Comparison of ENCODE assay signal across 21 cellular contexts in genomic region chr14:100604126-100604501, GRCh38. TPM values are rescaled to one million over a fixed set of nuclear protein-coding genes. Genes with fewer than 3 reads are reported as not detected.
A peak's percentile ranks its signal among the peaks of the same experiment; 100 is the strongest.
DNase-seq lines count a peak whose midpoint lies in the region; ATAC-seq, FAIRE-seq and TF ChIP-seq lines count a peak whose summit lies in the region.
"Had no signal": no experiment of that assay in that cellular context is flagged by ENCODE, and none has a peak within 500 bp of the region (broad histone marks: within the 10 kb centered on the region; RNA-seq: fewer than 3 reads in every experiment).

No MANE protein-coding gene starts in this region.

- H3K27me3 ChIP-seq in H7 (ENCODE audit: control insufficient read depth, insufficient read depth, low read length) (no peaks in the 10 kb centered on the region), sigmoid colon (peaks cover 0 to 17% (median 0%) of the 10 kb centered on the region in 3 donors)
- H3K27me3 ChIP-seq: BLaER1 had no signal

- no peak for FAIRE-seq in kidney (lab: Jason Lieb, UNC)
- FAIRE-seq: A549, GM12892, H54 had no signal

- intact Hi-C loops in kidney (cut with DNase I), result no loop called here
- intact Hi-C loops in sigmoid colon (cut with DNase I), result no loop called here

- no peak overlapping the region for H3K27ac ChIP-seq in kidney (ENCODE audit: low read depth in 2 of 2, low read length in 2 of 2)
- no peak overlapping the region for H3K27ac ChIP-seq in sigmoid colon
- H3K27ac ChIP-seq: A549, BLaER1, KMS-11 had no signal

- TF ChIP-seq CTCF in kidney (IDR thresholded peaks at IDR 0.05; ENCODE audit: borderline replicate concordance, extremely low read depth, insufficient read depth) (no peak), sigmoid colon (IDR thresholded peaks at IDR 0.05) (no peak)

- no peak for ATAC-seq in GM19397 (IDR thresholded peaks at IDR 0.05; ENCODE audit: unreplicated experiment)
- ATAC-seq: A549 had no signal

- no peak for TF ChIP-seq POLR2A in sigmoid colon (IDR thresholded peaks at IDR 0.05)

- WGBS in sigmoid colon, 2 donors, result 83 to 92% methylated on average over 13 of the region's 13 CpGs

- H3K36me3 ChIP-seq in H7 (replicated peaks; ENCODE audit: control insufficient read depth, insufficient read depth, low read length) (no peaks in the 10 kb centered on the region), kidney (ENCODE audit: control insufficient read depth in 1 of 2, insufficient read depth in 2 of 2, low read length in 2 of 2) (no peaks in the 10 kb centered on the region), sigmoid colon (no peaks in the 10 kb centered on the region)
- H3K36me3 ChIP-seq: BLaER1 had no signal

- no peak overlapping the region for H3K9ac ChIP-seq in kidney (ENCODE audit: low read length in 2 of 2)
- H3K9ac ChIP-seq: BLaER1, KMS-11 had no signal

- H3K4me1 ChIP-seq in kidney (ENCODE audit: control insufficient read depth in 1 of 2, insufficient read depth in 1 of 2, low read depth in 1 of 2, low read length in 2 of 2) (no peaks in the 10 kb centered on the region), sigmoid colon (no peaks in the 10 kb centered on the region)
- H3K4me1 ChIP-seq: A549 had no signal

- H3K4me3 ChIP-seq in H7 (ENCODE audit: insufficient read depth, low read depth, low read length) (no peak overlapping the region), kidney (ENCODE audit: low read length in 2 of 2) (no peak overlapping the region), sigmoid colon (no peak overlapping the region)
- H3K4me3 ChIP-seq: A549, BLaER1 had no signal

- no peak for TF ChIP-seq EP300 in sigmoid colon (IDR thresholded peaks at IDR 0.05)

- H3K9me3 ChIP-seq in kidney (ENCODE audit: control insufficient read depth in 1 of 2, low read length in 2 of 2), result peaks cover 3 to 10% of the 10 kb centered on the region in 2 donors
- H3K9me3 ChIP-seq in sigmoid colon, result peaks cover 0 to 4% (median 0%) of the 10 kb centered on the region in 4 donors

- peak; percentile 50 for DNase-seq in activated effector memory CD4-positive, alpha-beta T cell treated with anti-CD3 and anti-CD28 coated beads, Interleukin-2, amount 50 U/mL, for 16 hours
- no peak for DNase-seq in activated effector memory CD4-positive, alpha-beta T cell treated with Interleukin-2 at 50 U/mL for 16 hours
- DNase-seq in H7 (peak; percentile 46), kidney (peak; percentile 36), sigmoid colon (peak; percentile 34), EL (no peak)
- DNase-seq: CD4-positive, alpha-beta memory T cell; DMS153; HFFc6; NCI-H1417; NCI-H187 treated with DMSO at 0.1 percent for 48 hours; NCI-H226; NCI-H82; OCI-M1 had no signal

RNA-seq across cellular contexts. Expression of gene BEGAIN, which starts 16.9 kb away (rescaled TPM):
- 1.3 and 3.3 TPM in 2 replicates for total RNA-seq in H7 (2014; rRNA removed; shearing (Covaris generic))
- total RNA-seq in kidney (1.4 TPM), sigmoid colon (1 to 10 TPM in 1 of 4 donors, under 1 TPM in 3; 0.36 to 1.4 (median 0.59) TPM)
- polyA plus RNA-seq in kidney (ENCODE audit: insufficient read depth, low read depth, low replicate concordance) (0.52 TPM), sigmoid colon (under 1 TPM; 0.46 to 0.90 (median 0.60) TPM)
- total RNA-seq: RPMI7951 had no signal

Comparison
In these comparisons a context has a peak if more than half of its experiments do, and no peak if none do; other contexts are left out.
1. DNase-seq: peak in activated effector memory CD4-positive, alpha-beta T cell treated with anti-CD3 and anti-CD28 coated beads, Interleukin-2, amount 50 U/mL, for 16 hours (single experiment), H7 (single experiment), kidney (single experiment) and sigmoid colon (single experiment); none in activated effector memory CD4-positive, alpha-beta T cell treated with Interleukin-2 at 50 U/mL for 16 hours (single experiment) and EL (single experiment).